1 cellular context compared by ENCODE assay signal in the genomic region with DNA sequence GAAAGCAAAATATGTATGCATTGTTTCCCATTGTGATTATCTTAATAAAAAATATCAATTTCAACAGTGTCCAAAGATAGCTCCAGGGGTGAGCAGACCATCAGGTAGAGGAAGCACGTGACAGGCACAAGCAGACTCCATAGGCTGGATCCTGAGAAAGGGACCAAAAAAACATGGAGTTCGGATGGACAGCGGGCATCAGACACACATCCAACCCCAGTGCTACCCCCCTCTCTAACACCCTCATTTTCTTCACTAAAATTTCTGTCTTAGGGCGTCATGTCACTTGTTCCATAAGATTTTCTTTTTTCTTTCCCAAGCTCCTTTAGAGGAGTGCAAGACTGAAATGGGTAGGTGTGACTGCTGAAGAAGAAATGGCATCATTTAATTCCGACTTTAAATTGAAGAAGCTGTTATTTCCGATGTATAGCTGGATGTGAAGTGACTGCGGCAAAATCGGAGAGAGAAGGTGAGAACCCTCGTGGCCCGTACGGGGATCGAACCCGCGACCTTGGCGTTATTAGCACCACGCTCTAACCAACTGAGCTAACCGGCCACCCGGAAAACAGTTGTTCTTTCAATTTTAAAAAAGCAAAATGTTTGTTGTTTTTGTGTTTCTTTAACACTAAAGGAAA.
TF ChIP-seq lines count a peak whose summit lies in the region.

No MANE protein-coding gene starts in this region.

TF ChIP-seq in K562, 482 proteins besides CTCF, POLR2A, EP300 and RAD21 (continued from another document and continues in another):
- TF ChIP-seq, protein P1, sequence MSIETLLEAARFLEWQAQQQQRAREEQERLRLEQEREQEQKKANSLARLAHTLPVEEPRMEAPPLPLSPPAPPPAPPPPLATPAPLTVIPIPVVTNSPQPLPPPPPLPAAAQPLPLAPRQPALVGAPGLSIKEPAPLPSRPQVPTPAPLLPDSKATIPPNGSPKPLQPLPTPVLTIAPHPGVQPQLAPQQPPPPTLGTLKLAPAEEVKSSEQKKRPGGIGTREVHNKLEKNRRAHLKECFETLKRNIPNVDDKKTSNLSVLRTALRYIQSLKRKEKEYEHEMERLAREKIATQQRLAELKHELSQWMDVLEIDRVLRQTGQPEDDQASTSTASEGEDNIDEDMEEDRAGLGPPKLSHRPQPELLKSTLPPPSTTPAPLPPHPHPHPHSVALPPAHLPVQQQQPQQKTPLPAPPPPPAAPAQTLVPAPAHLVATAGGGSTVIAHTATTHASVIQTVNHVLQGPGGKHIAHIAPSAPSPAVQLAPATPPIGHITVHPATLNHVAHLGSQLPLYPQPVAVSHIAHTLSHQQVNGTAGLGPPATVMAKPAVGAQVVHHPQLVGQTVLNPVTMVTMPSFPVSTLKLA (conservative IDR thresholded peaks at IDR 0.05): peak in 1 of 2 experiments; percentile 44; a peak in 1 of 4 replicates
- no peak for TF ChIP-seq SNRNP70 (optimal IDR thresholded peaks at IDR 0.05; ENCODE audit: low read depth, low read length)
- TF ChIP-seq RCOR1 (IDR thresholded peaks at IDR 0.05; ENCODE audit: borderline replicate concordance in 1 of 2, low read depth in 2 of 2, low read length in 2 of 2): peak in 1 of 2 experiments; percentile 81; a peak in 2 of 4 replicates
- TF ChIP-seq MCM3 (IDR thresholded peaks at IDR 0.05): no peak
- TF ChIP-seq, protein P2, sequence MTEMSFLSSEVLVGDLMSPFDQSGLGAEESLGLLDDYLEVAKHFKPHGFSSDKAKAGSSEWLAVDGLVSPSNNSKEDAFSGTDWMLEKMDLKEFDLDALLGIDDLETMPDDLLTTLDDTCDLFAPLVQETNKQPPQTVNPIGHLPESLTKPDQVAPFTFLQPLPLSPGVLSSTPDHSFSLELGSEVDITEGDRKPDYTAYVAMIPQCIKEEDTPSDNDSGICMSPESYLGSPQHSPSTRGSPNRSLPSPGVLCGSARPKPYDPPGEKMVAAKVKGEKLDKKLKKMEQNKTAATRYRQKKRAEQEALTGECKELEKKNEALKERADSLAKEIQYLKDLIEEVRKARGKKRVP (CRISPR knock-in tag; IDR thresholded peaks at IDR 0.05): 0 out of 2 replicates have a peak, but pooled peaks have one; percentile 35
- no peak for TF ChIP-seq ZNF217 (CRISPR knock-in tag; IDR thresholded peaks at IDR 0.05)
- TF ChIP-seq RBM39 (optimal IDR thresholded peaks at IDR 0.05; ENCODE audit: low read depth, low read length): no peak
- TF ChIP-seq TBL1XR1 (IDR thresholded peaks at IDR 0.05; ENCODE audit: low read length in 2 of 2): peak in 1 of 2 experiments; percentile 40; a peak in 1 of 4 replicates
- TF ChIP-seq MAFF (IDR thresholded peaks at IDR 0.05; ENCODE audit: low read length): no peak
- TF ChIP-seq KDM1A (IDR thresholded peaks at IDR 0.05): peak; percentile 60 to 62; a peak in 3 of 4 replicates
- no peak for TF ChIP-seq LARP7 (IDR thresholded peaks at IDR 0.05)
- TF ChIP-seq SRSF7 (optimal IDR thresholded peaks at IDR 0.05; ENCODE audit: low read depth, low read length): no peak
- TF ChIP-seq ZNF561 (CRISPR knock-in tag; conservative IDR thresholded peaks at IDR 0.05): 0 out of 2 replicates have a peak, but pooled peaks have one; percentile 39
- 0 out of 2 replicates have a peak, but pooled peaks have one; percentile 32 for TF ChIP-seq MTF1 (CRISPR knock-in tag; IDR thresholded peaks at IDR 0.05; ENCODE audit: borderline replicate concordance)
- TF ChIP-seq RAD51 (IDR thresholded peaks at IDR 0.05; ENCODE audit: borderline replicate concordance, low read depth): peak; percentile 89
- peak; percentile 38; the same call in 1 of the 2 replicates for TF ChIP-seq STAT5A (IDR thresholded peaks at IDR 0.05; ENCODE audit: borderline replicate concordance, low read length)
- TF ChIP-seq ZNF41 (CRISPR knock-in tag; conservative IDR thresholded peaks at IDR 0.05): peak; percentile 77
- TF ChIP-seq, protein P3, sequence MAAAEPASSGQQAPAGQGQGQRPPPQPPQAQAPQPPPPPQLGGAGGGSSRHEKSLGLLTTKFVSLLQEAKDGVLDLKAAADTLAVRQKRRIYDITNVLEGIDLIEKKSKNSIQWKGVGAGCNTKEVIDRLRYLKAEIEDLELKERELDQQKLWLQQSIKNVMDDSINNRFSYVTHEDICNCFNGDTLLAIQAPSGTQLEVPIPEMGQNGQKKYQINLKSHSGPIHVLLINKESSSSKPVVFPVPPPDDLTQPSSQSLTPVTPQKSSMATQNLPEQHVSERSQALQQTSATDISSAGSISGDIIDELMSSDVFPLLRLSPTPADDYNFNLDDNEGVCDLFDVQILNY (CRISPR knock-in tag; IDR thresholded peaks at IDR 0.05): peak; percentile 45; the same call in 1 of the 2 replicates
- TF ChIP-seq NCOA2 (IDR thresholded peaks at IDR 0.05; ENCODE audit: partially characterized antibody in 2 of 2): peak in 1 of 2 experiments; percentile 62
- TF ChIP-seq ZFPM2 (CRISPR knock-in tag; IDR thresholded peaks at IDR 0.05): no peak
- 0 out of 2 replicates have a peak, but pooled peaks have one; percentile 2 for TF ChIP-seq ZNF384 (IDR thresholded peaks at IDR 0.05; ENCODE audit: low read depth, low read length)
- TF ChIP-seq CHD4 (IDR thresholded peaks at IDR 0.05; ENCODE audit: insufficient read depth, insufficient replicate concordance, low read depth, low read length, poor library complexity, severe bottlenecking): no peak
- TF ChIP-seq PHF21A (IDR thresholded peaks at IDR 0.05; ENCODE audit: borderline replicate concordance, low read depth): 0 out of 2 replicates have a peak, but pooled peaks have one; percentile 27
- TF ChIP-seq NR4A1 (CRISPR knock-in tag; IDR thresholded peaks at IDR 0.05): no peak
- 0 out of 2 replicates have a peak, but pooled peaks have one; percentile 40 for TF ChIP-seq NR4A1 (tag; IDR thresholded peaks at IDR 0.05)
- TF ChIP-seq, protein P4, sequence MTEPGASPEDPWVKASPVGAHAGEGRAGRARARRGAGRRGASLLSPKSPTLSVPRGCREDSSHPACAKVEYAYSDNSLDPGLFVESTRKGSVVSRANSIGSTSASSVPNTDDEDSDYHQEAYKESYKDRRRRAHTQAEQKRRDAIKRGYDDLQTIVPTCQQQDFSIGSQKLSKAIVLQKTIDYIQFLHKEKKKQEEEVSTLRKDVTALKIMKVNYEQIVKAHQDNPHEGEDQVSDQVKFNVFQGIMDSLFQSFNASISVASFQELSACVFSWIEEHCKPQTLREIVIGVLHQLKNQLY (CRISPR knock-in tag; conservative IDR thresholded peaks at IDR 0.05): no peak
- TF ChIP-seq, protein P5, sequence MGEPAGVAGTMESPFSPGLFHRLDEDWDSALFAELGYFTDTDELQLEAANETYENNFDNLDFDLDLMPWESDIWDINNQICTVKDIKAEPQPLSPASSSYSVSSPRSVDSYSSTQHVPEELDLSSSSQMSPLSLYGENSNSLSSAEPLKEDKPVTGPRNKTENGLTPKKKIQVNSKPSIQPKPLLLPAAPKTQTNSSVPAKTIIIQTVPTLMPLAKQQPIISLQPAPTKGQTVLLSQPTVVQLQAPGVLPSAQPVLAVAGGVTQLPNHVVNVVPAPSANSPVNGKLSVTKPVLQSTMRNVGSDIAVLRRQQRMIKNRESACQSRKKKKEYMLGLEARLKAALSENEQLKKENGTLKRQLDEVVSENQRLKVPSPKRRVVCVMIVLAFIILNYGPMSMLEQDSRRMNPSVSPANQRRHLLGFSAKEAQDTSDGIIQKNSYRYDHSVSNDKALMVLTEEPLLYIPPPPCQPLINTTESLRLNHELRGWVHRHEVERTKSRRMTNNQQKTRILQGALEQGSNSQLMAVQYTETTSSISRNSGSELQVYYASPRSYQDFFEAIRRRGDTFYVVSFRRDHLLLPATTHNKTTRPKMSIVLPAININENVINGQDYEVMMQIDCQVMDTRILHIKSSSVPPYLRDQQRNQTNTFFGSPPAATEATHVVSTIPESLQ (CRISPR knock-in tag; IDR thresholded peaks at IDR 0.05): no peak
- peak; percentile 88; the same call in 1 of the 2 replicates for TF ChIP-seq TOE1 (IDR thresholded peaks at IDR 0.05; ENCODE audit: borderline replicate concordance)
- no peak for TF ChIP-seq TOE1 (CRISPR knock-in tag; IDR thresholded peaks at IDR 0.05; ENCODE audit: borderline replicate concordance, low read depth)
- TF ChIP-seq CEBPB (tag; IDR thresholded peaks at IDR 0.05): no peak
- TF ChIP-seq, protein P6, sequence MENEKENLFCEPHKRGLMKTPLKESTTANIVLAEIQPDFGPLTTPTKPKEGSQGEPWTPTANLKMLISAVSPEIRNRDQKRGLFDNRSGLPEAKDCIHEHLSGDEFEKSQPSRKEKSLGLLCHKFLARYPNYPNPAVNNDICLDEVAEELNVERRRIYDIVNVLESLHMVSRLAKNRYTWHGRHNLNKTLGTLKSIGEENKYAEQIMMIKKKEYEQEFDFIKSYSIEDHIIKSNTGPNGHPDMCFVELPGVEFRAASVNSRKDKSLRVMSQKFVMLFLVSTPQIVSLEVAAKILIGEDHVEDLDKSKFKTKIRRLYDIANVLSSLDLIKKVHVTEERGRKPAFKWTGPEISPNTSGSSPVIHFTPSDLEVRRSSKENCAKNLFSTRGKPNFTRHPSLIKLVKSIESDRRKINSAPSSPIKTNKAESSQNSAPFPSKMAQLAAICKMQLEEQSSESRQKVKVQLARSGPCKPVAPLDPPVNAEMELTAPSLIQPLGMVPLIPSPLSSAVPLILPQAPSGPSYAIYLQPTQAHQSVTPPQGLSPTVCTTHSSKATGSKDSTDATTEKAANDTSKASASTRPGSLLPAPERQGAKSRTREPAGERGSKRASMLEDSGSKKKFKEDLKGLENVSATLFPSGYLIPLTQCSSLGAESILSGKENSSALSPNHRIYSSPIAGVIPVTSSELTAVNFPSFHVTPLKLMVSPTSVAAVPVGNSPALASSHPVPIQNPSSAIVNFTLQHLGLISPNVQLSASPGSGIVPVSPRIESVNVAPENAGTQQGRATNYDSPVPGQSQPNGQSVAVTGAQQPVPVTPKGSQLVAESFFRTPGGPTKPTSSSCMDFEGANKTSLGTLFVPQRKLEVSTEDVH (IDR thresholded peaks at IDR 0.05; ENCODE audit: low read depth, partially characterized antibody): peak; percentile 59
- no peak for TF ChIP-seq ZNF124 (CRISPR knock-in tag; IDR thresholded peaks at IDR 0.05)
- TF ChIP-seq SMAD3 (CRISPR knock-in tag; conservative IDR thresholded peaks at IDR 0.05): peak; percentile 44; the same call in 1 of the 2 replicates
- TF ChIP-seq ELF2 (CRISPR knock-in tag; IDR thresholded peaks at IDR 0.05): no peak; the same call in none of the 2 replicates
- 0 out of 2 replicates have a peak, but pooled peaks have one; percentile 11 for TF ChIP-seq THRAP3 (IDR thresholded peaks at IDR 0.05; ENCODE audit: borderline replicate concordance)
- peak; percentile 82 for TF ChIP-seq MYBL2 (IDR thresholded peaks at IDR 0.05; ENCODE audit: low read depth)
- TF ChIP-seq MYBL2 (CRISPR knock-in tag; IDR thresholded peaks at IDR 0.05; ENCODE audit: borderline replicate concordance): no peak
- peak; percentile 75; the same call in 1 of the 2 replicates for TF ChIP-seq CXXC5 (CRISPR knock-in tag; IDR thresholded peaks at IDR 0.05)
- TF ChIP-seq, protein P7, sequence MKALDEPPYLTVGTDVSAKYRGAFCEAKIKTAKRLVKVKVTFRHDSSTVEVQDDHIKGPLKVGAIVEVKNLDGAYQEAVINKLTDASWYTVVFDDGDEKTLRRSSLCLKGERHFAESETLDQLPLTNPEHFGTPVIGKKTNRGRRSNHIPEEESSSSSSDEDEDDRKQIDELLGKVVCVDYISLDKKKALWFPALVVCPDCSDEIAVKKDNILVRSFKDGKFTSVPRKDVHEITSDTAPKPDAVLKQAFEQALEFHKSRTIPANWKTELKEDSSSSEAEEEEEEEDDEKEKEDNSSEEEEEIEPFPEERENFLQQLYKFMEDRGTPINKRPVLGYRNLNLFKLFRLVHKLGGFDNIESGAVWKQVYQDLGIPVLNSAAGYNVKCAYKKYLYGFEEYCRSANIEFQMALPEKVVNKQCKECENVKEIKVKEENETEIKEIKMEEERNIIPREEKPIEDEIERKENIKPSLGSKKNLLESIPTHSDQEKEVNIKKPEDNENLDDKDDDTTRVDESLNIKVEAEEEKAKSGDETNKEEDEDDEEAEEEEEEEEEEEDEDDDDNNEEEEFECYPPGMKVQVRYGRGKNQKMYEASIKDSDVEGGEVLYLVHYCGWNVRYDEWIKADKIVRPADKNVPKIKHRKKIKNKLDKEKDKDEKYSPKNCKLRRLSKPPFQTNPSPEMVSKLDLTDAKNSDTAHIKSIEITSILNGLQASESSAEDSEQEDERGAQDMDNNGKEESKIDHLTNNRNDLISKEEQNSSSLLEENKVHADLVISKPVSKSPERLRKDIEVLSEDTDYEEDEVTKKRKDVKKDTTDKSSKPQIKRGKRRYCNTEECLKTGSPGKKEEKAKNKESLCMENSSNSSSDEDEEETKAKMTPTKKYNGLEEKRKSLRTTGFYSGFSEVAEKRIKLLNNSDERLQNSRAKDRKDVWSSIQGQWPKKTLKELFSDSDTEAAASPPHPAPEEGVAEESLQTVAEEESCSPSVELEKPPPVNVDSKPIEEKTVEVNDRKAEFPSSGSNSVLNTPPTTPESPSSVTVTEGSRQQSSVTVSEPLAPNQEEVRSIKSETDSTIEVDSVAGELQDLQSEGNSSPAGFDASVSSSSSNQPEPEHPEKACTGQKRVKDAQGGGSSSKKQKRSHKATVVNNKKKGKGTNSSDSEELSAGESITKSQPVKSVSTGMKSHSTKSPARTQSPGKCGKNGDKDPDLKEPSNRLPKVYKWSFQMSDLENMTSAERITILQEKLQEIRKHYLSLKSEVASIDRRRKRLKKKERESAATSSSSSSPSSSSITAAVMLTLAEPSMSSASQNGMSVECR (CRISPR knock-in tag; IDR thresholded peaks at IDR 0.05): no peak; the same call in 1 of the 2 replicates
- TF ChIP-seq NR2C1 (IDR thresholded peaks at IDR 0.05): no peak
- peak; percentile 68 for TF ChIP-seq NR2C1 (tag; IDR thresholded peaks at IDR 0.05)
- no peak for TF ChIP-seq ZNF695 (CRISPR knock-in tag; IDR thresholded peaks at IDR 0.05)
- TF ChIP-seq MEF2D (tag; conservative IDR thresholded peaks at IDR 0.05; ENCODE audit: low read depth): peak; percentile 76
- TF ChIP-seq CREM (IDR thresholded peaks at IDR 0.05; ENCODE audit: low read depth): peak; percentile 40; the same call in 1 of the 2 replicates
- no peak for TF ChIP-seq BMI1 (IDR thresholded peaks at IDR 0.05; ENCODE audit: low read length)
- TF ChIP-seq, protein P8, sequence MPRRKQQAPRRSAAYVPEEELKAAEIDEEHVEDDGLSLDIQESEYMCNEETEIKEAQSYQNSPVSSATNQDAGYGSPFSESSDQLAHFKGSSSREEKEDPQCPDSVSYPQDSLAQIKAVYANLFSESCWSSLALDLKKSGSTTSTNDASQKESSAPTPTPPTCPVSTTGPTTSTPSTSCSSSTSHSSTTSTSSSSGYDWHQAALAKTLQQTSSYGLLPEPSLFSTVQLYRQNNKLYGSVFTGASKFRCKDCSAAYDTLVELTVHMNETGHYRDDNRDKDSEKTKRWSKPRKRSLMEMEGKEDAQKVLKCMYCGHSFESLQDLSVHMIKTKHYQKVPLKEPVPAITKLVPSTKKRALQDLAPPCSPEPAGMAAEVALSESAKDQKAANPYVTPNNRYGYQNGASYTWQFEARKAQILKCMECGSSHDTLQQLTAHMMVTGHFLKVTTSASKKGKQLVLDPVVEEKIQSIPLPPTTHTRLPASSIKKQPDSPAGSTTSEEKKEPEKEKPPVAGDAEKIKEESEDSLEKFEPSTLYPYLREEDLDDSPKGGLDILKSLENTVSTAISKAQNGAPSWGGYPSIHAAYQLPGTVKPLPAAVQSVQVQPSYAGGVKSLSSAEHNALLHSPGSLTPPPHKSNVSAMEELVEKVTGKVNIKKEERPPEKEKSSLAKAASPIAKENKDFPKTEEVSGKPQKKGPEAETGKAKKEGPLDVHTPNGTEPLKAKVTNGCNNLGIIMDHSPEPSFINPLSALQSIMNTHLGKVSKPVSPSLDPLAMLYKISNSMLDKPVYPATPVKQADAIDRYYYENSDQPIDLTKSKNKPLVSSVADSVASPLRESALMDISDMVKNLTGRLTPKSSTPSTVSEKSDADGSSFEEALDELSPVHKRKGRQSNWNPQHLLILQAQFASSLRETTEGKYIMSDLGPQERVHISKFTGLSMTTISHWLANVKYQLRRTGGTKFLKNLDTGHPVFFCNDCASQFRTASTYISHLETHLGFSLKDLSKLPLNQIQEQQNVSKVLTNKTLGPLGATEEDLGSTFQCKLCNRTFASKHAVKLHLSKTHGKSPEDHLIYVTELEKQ (CRISPR knock-in tag; IDR thresholded peaks at IDR 0.05): peak; percentile 78
- TF ChIP-seq PTRF (tag; IDR thresholded peaks at IDR 0.05): peak; percentile 80
